8 cellular contexts compared by ENCODE assay signal in genomic region chr16:8963825-8964441, GRCh38. TPM values are rescaled to one million over a fixed set of nuclear protein-coding genes. Genes with fewer than 3 reads are reported as not detected.
A peak's percentile ranks its signal among the peaks of the same experiment; 100 is the strongest.
DNase-seq lines count a peak whose midpoint lies in the region; FAIRE-seq lines count a peak whose summit lies in the region.

Gene USP7, minus strand, starts transcription at chr16:8963906. Its CDS starts 621 bp downstream, at chr16:8963285.

- no peaks in the 10 kb centered on the region for H3K27me3 ChIP-seq in MG63
- no peaks in the 10 kb centered on the region for H3K27me3 ChIP-seq in SJSA1 (replicated peaks)

- H3K9me3 ChIP-seq in MG63 (no peaks in the 10 kb centered on the region), SJSA1 (replicated peaks) (no peaks in the 10 kb centered on the region)

- peaks cover 39% of the 10 kb centered on the region for H3K4me1 ChIP-seq in SJSA1 (replicated peaks)

- H3K4me3 ChIP-seq in MG63 (peak within 1 kb of the TSS; percentile 77), SJSA1 (peak within 1 kb of the TSS; percentile 92)

- DNase-seq in GDM1 (lab: John Stamatoyannopoulos, UW) (peak; percentile 89), HCEC 1CT (peak; percentile 92), MG63 (peak; percentile 94), SJSA1 (ENCODE audit: low read depth in 1 of 2, low spot score in 2 of 2) (peak; percentile 67 to 92), frontal cortex (ENCODE audit: low spot score in 2 of 2) (peak; percentile 94 to 96), nucleus accumbens (lab: John Stamatoyannopoulos, UW) (peak in 55 of 56 donors; percentile 15 to 90 (median 70)), superior temporal gyrus (ENCODE audit: extremely low spot score) (peak; percentile 85)
- DNase-seq in activated naive CD4-positive, alpha-beta T cell (lab: John Stamatoyannopoulos, UW) = peak; percentile 74 to 94 (median 85)

- H3K36me3 ChIP-seq in MG63 (no peaks in the 10 kb centered on the region; the same call in none of the 2 replicates), SJSA1 (peaks cover 15% of the 10 kb centered on the region; the same call in 1 of the 2 replicates)

- H3K27ac ChIP-seq in SJSA1 = no peak within 1 kb of the TSS

- FAIRE-seq in frontal cortex (lab: Jason Lieb, UNC) = no peak

RNA-seq across cellular contexts. Expression of gene USP7, which starts in this region (rescaled TPM):
- total RNA-seq in MG63 (2014; rRNA removed; shearing (Covaris generic); ENCODE audit: low replicate concordance) = 16.2 and 23.3 TPM in 2 replicates
- total RNA-seq in SJSA1 (2014; rRNA removed; shearing (Covaris generic)) = 35.7 and 51.5 TPM in 2 replicates
- 79.5 TPM for total RNA-seq in frontal cortex
